ENCODE assay signal across 8 cellular contexts in the genomic region with DNA sequence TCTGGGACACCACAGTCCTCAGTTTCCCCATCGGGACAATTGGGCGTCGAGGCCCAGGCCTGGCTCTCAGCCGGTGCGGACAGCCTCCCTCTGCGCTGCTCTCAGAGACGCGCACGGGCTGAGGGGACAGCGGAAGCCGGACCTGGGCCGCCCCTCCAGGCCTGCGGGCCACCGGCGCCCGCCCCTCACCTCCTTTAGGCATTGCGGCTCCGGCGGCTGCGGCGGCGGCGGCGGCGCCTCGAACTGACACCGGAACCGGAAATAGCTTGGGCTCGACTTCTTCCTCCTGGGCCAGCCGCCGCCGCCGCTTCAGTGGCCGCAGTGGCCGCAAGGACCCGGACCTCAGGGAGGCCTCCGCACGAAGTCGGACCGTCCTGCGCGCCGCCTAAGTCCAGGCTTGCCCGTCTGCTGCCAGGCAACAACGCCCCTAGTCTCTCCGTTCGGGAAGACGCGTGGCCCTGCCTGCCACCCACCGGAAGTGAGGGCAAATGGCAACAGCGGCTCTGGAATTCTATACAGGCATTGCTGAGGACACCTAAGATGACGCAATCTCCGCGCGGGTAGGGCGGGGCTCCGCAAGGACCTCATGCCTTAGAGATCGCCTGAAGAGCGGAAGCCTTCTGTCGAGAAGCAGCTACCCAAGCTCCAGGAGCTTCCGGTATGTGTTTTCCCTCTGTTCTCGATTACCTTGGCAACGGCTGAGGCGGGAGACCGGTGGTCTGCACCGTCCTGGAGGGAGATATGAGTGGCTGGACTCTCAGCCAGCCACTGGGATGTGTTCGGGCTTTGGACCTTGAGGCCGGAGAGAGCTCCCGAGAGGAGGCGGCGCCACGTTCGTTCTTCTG. TPM values are rescaled to one million over a fixed set of nuclear protein-coding genes. Genes with fewer than 3 reads are reported as not detected.
DNase-seq lines count a peak whose midpoint lies in the region; ATAC-seq and TF ChIP-seq lines count a peak whose summit lies in the region.

A gene (plus strand): TSS at position 623 of the 845 bp plus-strand sequence. CDS start 2,124 bp downstream, outside the sequence.
A gene with protein sequence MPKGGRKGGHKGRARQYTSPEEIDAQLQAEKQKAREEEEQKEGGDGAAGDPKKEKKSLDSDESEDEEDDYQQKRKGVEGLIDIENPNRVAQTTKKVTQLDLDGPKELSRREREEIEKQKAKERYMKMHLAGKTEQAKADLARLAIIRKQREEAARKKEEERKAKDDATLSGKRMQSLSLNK (minus strand): TSS at position 251 of the 845 bp plus-strand sequence. CDS start 49 bp downstream, at position 202.

- H3K4me3 Mint-ChIP-seq in CD14-positive monocyte: peak within 1 kb of the TSS; percentile 97 to 99
- peak within 1 kb of the TSS; percentile 99 for H3K4me3 Mint-ChIP-seq in activated CD4-positive, alpha-beta memory T cell treated with anti-CD3 and anti-CD28 coated beads for 36 hours

- peak; percentile 93 for DNase-seq in CD14-positive monocyte (ENCODE audit: low spot score)
- peak; percentile 95 for DNase-seq in NCI-H82 (lab: John Stamatoyannopoulos, UW)
- peak; percentile 97 for DNase-seq in activated CD4-positive, alpha-beta memory T cell treated with anti-CD3 and anti-CD28 coated beads for 36 hours
- peak; percentile 83 to 94 (median 92) for DNase-seq in dorsolateral prefrontal cortex
- peak; percentile 94 to 99 for DNase-seq in lower leg skin (ENCODE audit: low spot score in 2 of 2)
- DNase-seq in stimulated activated CD4-positive, alpha-beta T cell treated with anti-CD3 and anti-CD28 coated beads, Interleukin-4, amount 100 ng/mL, for 48 hours (ENCODE audit: low read depth in 2 of 2): peak; percentile 83 to 85

- 0% methylated on average over 42 to 50 of the region's 73 CpGs for WGBS in lower leg skin, 2 donors

- no peaks in the 10 kb centered on the region for H3K9me3 Mint-ChIP-seq in CD14-positive monocyte
- H3K9me3 Mint-ChIP-seq in activated CD4-positive, alpha-beta memory T cell treated with anti-CD3 and anti-CD28 coated beads for 36 hours: no peaks in the 10 kb centered on the region

- POLR2A ChIA-PET in activated CD4-positive, alpha-beta memory T cell treated with anti-CD3 and anti-CD28 coated beads for 36 hours (lab: Charles Lee): interaction anchor here (0.5 to 3.6 kb wide), 18 partner anchors 9 to 1768 kb away, joined by 3 to 27 read pairs (median 4); a partner anchor contains a TSS

- peaks cover 29% of the 10 kb centered on the region for H3K4me1 Mint-ChIP-seq in CD14-positive monocyte
- peaks cover 41% of the 10 kb centered on the region for H3K4me1 Mint-ChIP-seq in activated CD4-positive, alpha-beta memory T cell treated with anti-CD3 and anti-CD28 coated beads for 36 hours (ENCODE audit: low read depth)

- H3K27me3 ChIP-seq in dorsolateral prefrontal cortex: no peaks in the 10 kb centered on the region

- H3K27me3 Mint-ChIP-seq in CD14-positive monocyte (ENCODE audit: low read depth in 3 of 3): peaks cover 0 to 2% (median 2%) of the 10 kb centered on the region in 3 donors
- no peaks in the 10 kb centered on the region for H3K27me3 Mint-ChIP-seq in activated CD4-positive, alpha-beta memory T cell treated with anti-CD3 and anti-CD28 coated beads for 36 hours

- H3K27ac Mint-ChIP-seq in CD14-positive monocyte: peak within 1 kb of the TSS; percentile 97 to 99 (median 99)
- H3K27ac Mint-ChIP-seq in activated CD4-positive, alpha-beta memory T cell treated with anti-CD3 and anti-CD28 coated beads for 36 hours: peak within 1 kb of the TSS; percentile 99

- H3K27ac ChIP-seq in dorsolateral prefrontal cortex: peak within 1 kb of the TSS; percentile 94 to 100 (median 99)

- TF ChIP-seq POLR2A in lower leg skin (IDR thresholded peaks at IDR 0.05): peak in 1 of 2 donors; percentile 47

- intact Hi-C loops in CD14-positive monocyte (cut with micrococcal nuclease): loop anchor here (2.0 to 10.0 kb wide), 3 partner anchors 34 to 96 kb away; a partner anchor contains a TSS
- intact Hi-C loops in activated CD4-positive, alpha-beta memory T cell treated with anti-CD3 and anti-CD28 coated beads for 36 hours (cut with micrococcal nuclease): loop anchor here (1.0 to 10.0 kb wide), 9 partner anchors 16 to 1020 kb away; a partner anchor contains a TSS
- intact Hi-C loops in dorsolateral prefrontal cortex (cut with DNase I): loop anchor here (2.0 to 10.0 kb wide), 7 partner anchors 30 to 366 kb away; a partner anchor contains a TSS
- intact Hi-C loops in lower leg skin (cut with DNase I; ENCODE audit: low total_unique reads): no loop called here

- no peak for TF ChIP-seq CTCF in CD14-positive monocyte (IDR thresholded peaks at IDR 0.05)
- TF ChIP-seq CTCF in dorsolateral prefrontal cortex (IDR thresholded peaks at IDR 0.05 in 54 of 56, conservative IDR thresholded peaks at IDR 0.05 in 2 of 56; ENCODE audit: low read depth in 1 of 56, partially characterized antibody in 56 of 56): peak in 30 of 56 donors; percentile 0 to 59 (median 30)
- no peak for TF ChIP-seq CTCF in lower leg skin (IDR thresholded peaks at IDR 0.05)

- CTCF ChIA-PET in activated CD4-positive, alpha-beta memory T cell treated with anti-CD3 and anti-CD28 coated beads for 36 hours (lab: Charles Lee): interaction anchor here (0.6 to 2.0 kb wide), 4 partner anchors 9 to 156 kb away, joined by 4 to 5 read pairs (median 4); no protein-coding TSS in a partner anchor

- H3K36me3 Mint-ChIP-seq in CD14-positive monocyte: peaks cover 39 to 47% of the 10 kb centered on the region in 2 donors
- peaks cover 35% of the 10 kb centered on the region for H3K36me3 Mint-ChIP-seq in activated CD4-positive, alpha-beta memory T cell treated with anti-CD3 and anti-CD28 coated beads for 36 hours

- peak within 1 kb of the TSS; percentile 75 to 100 (median 98) for H3K4me3 ChIP-seq in dorsolateral prefrontal cortex
- H3K4me3 ChIP-seq in lower leg skin (ENCODE audit: low read depth, poor library complexity, severe bottlenecking): peak within 1 kb of the TSS; percentile 98

- peak; percentile 76 for ATAC-seq in GM19397 (IDR thresholded peaks at IDR 0.05; ENCODE audit: unreplicated experiment)
- peak; percentile 70 for ATAC-seq in HG03571 (IDR thresholded peaks at IDR 0.05; ENCODE audit: unreplicated experiment)

RNA-seq across cellular contexts. Expression of the first gene that starts in this region (rescaled TPM):
- 100 to 1,000 TPM; 241 to 256 TPM for polyA plus RNA-seq in CD14-positive monocyte
- 100 to 1,000 TPM; 143 to 149 TPM for total RNA-seq in activated CD4-positive, alpha-beta memory T cell treated with anti-CD3 and anti-CD28 coated beads for 36 hours
- 10 to 100 TPM; 37.0 to 97.8 (median 64.0) TPM for total RNA-seq in dorsolateral prefrontal cortex
- 10 to 100 TPM; 48.2 to 71.0 (median 58.5) TPM for total RNA-seq in lower leg skin

RNA-seq across cellular contexts. Expression of the second gene that starts in this region (rescaled TPM):
- polyA plus RNA-seq in CD14-positive monocyte: 10 to 100 TPM in 1 of 2 donors, 1 to 10 TPM in 1; 9.8 to 16.2 TPM
- total RNA-seq in activated CD4-positive, alpha-beta memory T cell treated with anti-CD3 and anti-CD28 coated beads for 36 hours: 100 to 1,000 TPM; 149 to 162 TPM
- total RNA-seq in dorsolateral prefrontal cortex (100 to 1,000 TPM in 4 of 120 experiments, 10 to 100 TPM in 116; 57.9 to 106 (median 75.1) TPM), lower leg skin (10 to 100 TPM; 64.8 to 81.8 (median 73.9) TPM)

Comparison
In these comparisons a context has a peak if more than half of its experiments do, and no peak if none do; other contexts are left out.
1. Peak in every context shown above with its lines: DNase-seq, ATAC-seq, H3K4me3 ChIP-seq and H3K27ac ChIP-seq.
2. CTCF ChIP-seq: peak in dorsolateral prefrontal cortex (30 of 56); none in CD14-positive monocyte (single experiment) and lower leg skin (0 of 3).